Comparison of ENCODE assay signal across 2 cellular contexts in genomic region chr4:38344929-38345328, GRCh38.
TF ChIP-seq lines count a peak whose summit lies in the region.

No MANE protein-coding gene starts in this region.

TF ChIP-seq in HepG2, 621 proteins besides CTCF, POLR2A, EP300 and RAD21:
- no peak for TF ChIP-seq PAXIP1 (CRISPR knock-in tag; conservative IDR thresholded peaks at IDR 0.05)
- 0 out of 2 replicates have a peak, but pooled peaks have one; percentile 31 for TF ChIP-seq LCORL (IDR thresholded peaks at IDR 0.05)
- no peak for TF ChIP-seq LCORL (CRISPR knock-in tag; IDR thresholded peaks at IDR 0.05)
TF ChIP-seq in HepG2: peak in this region for 1.

TF ChIP-seq in GM12878, 131 proteins besides CTCF, POLR2A, EP300 and RAD21:
- TF ChIP-seq, protein P1, sequence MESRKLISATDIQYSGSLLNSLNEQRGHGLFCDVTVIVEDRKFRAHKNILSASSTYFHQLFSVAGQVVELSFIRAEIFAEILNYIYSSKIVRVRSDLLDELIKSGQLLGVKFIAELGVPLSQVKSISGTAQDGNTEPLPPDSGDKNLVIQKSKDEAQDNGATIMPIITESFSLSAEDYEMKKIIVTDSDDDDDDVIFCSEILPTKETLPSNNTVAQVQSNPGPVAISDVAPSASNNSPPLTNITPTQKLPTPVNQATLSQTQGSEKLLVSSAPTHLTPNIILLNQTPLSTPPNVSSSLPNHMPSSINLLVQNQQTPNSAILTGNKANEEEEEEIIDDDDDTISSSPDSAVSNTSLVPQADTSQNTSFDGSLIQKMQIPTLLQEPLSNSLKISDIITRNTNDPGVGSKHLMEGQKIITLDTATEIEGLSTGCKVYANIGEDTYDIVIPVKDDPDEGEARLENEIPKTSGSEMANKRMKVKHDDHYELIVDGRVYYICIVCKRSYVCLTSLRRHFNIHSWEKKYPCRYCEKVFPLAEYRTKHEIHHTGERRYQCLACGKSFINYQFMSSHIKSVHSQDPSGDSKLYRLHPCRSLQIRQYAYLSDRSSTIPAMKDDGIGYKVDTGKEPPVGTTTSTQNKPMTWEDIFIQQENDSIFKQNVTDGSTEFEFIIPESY (IDR thresholded peaks at IDR 0.05): no peak
- 0 out of 2 replicates have a peak, but pooled peaks have one; percentile 8 for TF ChIP-seq RUNX3 (IDR thresholded peaks at IDR 0.05; ENCODE audit: low read length)
